24 cellular contexts compared by ENCODE assay signal in the genomic region with DNA sequence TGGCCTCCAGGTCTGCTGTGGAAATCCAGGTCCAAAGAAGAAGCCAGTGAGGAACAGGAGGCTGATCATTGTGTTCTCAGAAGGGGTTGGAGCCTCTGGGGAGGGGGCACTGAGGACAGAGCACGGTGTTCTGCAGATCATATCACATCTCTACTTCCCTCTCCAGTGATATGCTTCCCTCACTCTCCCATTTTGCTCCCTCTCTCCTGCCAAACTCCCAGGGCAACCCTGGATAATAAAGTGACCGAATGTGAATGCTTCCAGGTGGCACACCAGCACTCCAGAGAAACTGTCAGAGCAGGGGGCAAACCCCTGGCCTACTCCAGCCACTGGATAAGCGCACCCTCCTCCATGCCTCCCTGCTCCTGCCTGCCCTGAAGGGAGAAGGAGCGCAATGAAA.
"Had no signal": no experiment of that assay in that cellular context is flagged by ENCODE, and none has a peak within 500 bp of the region (broad histone marks: within the 10 kb centered on the region; RNA-seq: fewer than 3 reads in every experiment).

No MANE protein-coding gene starts in this region.

- DNase-seq: activated CD4-positive, alpha-beta T cell treated with anti-CD3 and anti-CD28 coated beads for 48 hours; activated CD4-positive, alpha-beta T cell treated with anti-CD3 and anti-CD28 coated beads, Interleukin-2, amount 50 U/mL, for 4 hours; activated CD4-positive, CD25-positive, alpha-beta regulatory T cell treated with anti-CD3 and anti-CD28 coated beads, Interleukin-2, amount 50 U/mL, for 72 hours; activated CD8-positive, alpha-beta memory T cell treated with anti-CD3 and anti-CD28 coated beads, Interleukin-2, amount 10 ng/mL, durations not matched to agents 7 days and 5 days; activated gamma-delta T cell; activated naive CD4-positive, alpha-beta T cell treated with anti-CD3 and anti-CD28 coated beads, Interleukin-2, amount 10 ng/mL, durations not matched to agents 7 days and 5 days; activated naive CD8-positive, alpha-beta T cell treated with anti-CD3 and anti-CD28 coated beads for 36 hours; activated T-cell treated with anti-CD3 and anti-CD28 coated beads, Interleukin-2, amount 50 U/mL, for 24 hours; brain microvascular endothelial cell; MG63; MV-4-11; NCI-H1105; NCI-H1436; NCI-H1694 treated with DMSO at 0.1 percent for 48 hours; NCI-H2029 treated with DMSO at 0.1 percent for 48 hours; NCI-H345; NCI-H510A; NCI-H526 treated with DMSO at 0.1 percent for 48 hours; Peyer's patch; SHP77 treated with DMSO at 0.1 percent for 48 hours; T-helper 17 cell; T-helper 9 cell had no signal

- H3K27me3 Mint-ChIP-seq: activated naive CD8-positive, alpha-beta T cell treated with anti-CD3 and anti-CD28 coated beads for 36 hours had no signal

- H3K27ac ChIP-seq: brain microvascular endothelial cell, Peyer's patch, RWPE1 had no signal

- H3K4me1 ChIP-seq: Peyer's patch had no signal

- H3K4me1 Mint-ChIP-seq: activated CD8-positive, alpha-beta memory T cell treated with anti-CD3 and anti-CD28 coated beads, Interleukin-2, amount 10 ng/mL, durations not matched to agents 7 days and 5 days; activated naive CD4-positive, alpha-beta T cell treated with anti-CD3 and anti-CD28 coated beads, Interleukin-2, amount 10 ng/mL, durations not matched to agents 7 days and 5 days; activated naive CD8-positive, alpha-beta T cell treated with anti-CD3 and anti-CD28 coated beads for 36 hours had no signal

- H3K36me3 Mint-ChIP-seq: activated CD8-positive, alpha-beta memory T cell treated with anti-CD3 and anti-CD28 coated beads, Interleukin-2, amount 10 ng/mL, durations not matched to agents 7 days and 5 days; activated naive CD8-positive, alpha-beta T cell treated with anti-CD3 and anti-CD28 coated beads for 36 hours; WTC11 had no signal

- H3K4me3 ChIP-seq: MG63, Peyer's patch had no signal

- ATAC-seq: activated CD8-positive, alpha-beta memory T cell treated with anti-CD3 and anti-CD28 coated beads, Interleukin-2, amount 10 ng/mL, durations not matched to agents 7 days and 5 days; T-helper 17 cell; WTC11 had no signal

- H3K27ac Mint-ChIP-seq: activated CD8-positive, alpha-beta memory T cell treated with anti-CD3 and anti-CD28 coated beads, Interleukin-2, amount 10 ng/mL, durations not matched to agents 7 days and 5 days; activated naive CD4-positive, alpha-beta T cell treated with anti-CD3 and anti-CD28 coated beads, Interleukin-2, amount 10 ng/mL, durations not matched to agents 7 days and 5 days; activated naive CD8-positive, alpha-beta T cell treated with anti-CD3 and anti-CD28 coated beads for 36 hours; activated T-cell treated with anti-CD3 and anti-CD28 coated beads, Interleukin-2, amount 50 U/mL, for 24 hours; T-helper 17 cell; WTC11 had no signal

- H3K4me3 Mint-ChIP-seq: activated CD8-positive, alpha-beta memory T cell treated with anti-CD3 and anti-CD28 coated beads, Interleukin-2, amount 10 ng/mL, durations not matched to agents 7 days and 5 days; activated naive CD4-positive, alpha-beta T cell treated with anti-CD3 and anti-CD28 coated beads, Interleukin-2, amount 10 ng/mL, durations not matched to agents 7 days and 5 days; activated naive CD8-positive, alpha-beta T cell treated with anti-CD3 and anti-CD28 coated beads for 36 hours; activated T-cell treated with anti-CD3 and anti-CD28 coated beads, Interleukin-2, amount 50 U/mL, for 24 hours; T-helper 17 cell; WTC11 had no signal

- H3K27me3 ChIP-seq: brain microvascular endothelial cell, MG63, Peyer's patch had no signal

- H3K9me3 ChIP-seq: MG63, Peyer's patch had no signal

- H3K9me3 Mint-ChIP-seq: activated naive CD4-positive, alpha-beta T cell treated with anti-CD3 and anti-CD28 coated beads, Interleukin-2, amount 10 ng/mL, durations not matched to agents 7 days and 5 days; activated naive CD8-positive, alpha-beta T cell treated with anti-CD3 and anti-CD28 coated beads for 36 hours; activated T-cell treated with anti-CD3 and anti-CD28 coated beads, Interleukin-2, amount 50 U/mL, for 24 hours; WTC11 had no signal

- H3K36me3 ChIP-seq: brain microvascular endothelial cell, MG63, Peyer's patch had no signal
